8 cellular contexts compared by ENCODE assay signal in the genomic region with DNA sequence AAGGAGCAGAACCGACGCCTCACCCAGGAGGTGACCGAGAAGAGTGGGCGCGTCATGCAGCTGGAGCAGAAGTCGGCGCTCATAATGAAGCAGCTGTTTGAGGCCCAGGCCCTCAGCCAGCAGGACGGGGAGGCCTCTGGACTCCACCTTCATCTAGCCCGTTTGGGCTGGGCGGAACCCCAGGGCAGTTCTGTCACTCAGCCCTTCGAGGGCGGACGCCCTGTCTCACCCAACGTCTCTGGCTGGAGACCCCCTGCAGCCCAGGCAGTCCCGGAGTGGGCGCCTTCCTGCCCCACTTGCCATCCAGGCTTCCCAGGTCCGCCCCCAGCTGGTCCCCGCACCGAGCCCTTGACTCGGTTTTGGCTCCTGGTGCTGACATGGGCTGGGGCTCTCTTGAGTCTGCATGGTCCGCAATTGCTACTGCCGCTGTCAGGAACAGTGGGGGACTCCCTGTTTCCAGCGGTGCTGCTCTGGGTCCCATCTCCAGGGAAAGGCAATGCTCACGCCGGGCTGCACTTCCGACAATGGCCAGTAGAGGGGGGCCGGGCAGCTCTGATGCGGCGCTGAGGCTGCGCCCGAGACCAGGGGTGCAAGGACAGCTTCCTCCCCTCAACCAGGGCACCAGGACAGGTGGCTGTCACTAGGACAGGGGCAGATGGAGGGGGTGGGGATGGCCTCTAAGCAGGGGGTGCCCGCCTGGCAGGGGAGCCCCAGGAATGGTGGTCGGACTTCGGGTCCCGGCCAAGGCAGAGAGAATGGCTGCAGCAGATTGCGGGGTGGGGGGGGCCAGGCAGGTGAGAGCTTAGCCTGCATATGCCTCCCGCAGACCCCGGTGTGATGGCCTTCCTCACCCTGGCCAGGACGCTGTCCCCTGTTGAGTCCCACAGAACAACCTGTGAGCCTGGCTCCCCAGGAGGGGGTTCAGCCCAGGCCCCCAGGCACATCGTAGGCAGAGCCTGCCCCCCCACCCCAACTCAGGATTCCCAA.
DNase-seq lines count a peak whose midpoint lies in the region; ATAC-seq lines count a peak whose summit lies in the region.

No MANE protein-coding gene starts in this region.

- H3K36me3 ChIP-seq in naive thymus-derived CD4-positive, alpha-beta T cell (ENCODE audit: control insufficient read depth in 2 of 3, insufficient read depth in 3 of 3, low read length in 3 of 3): peaks cover 0 to 44% (median 4%) of the 10 kb centered on the region in 3 experiments

- no peaks in the 10 kb centered on the region for H3K27me3 ChIP-seq in naive thymus-derived CD4-positive, alpha-beta T cell (ENCODE audit: control insufficient read depth in 2 of 2, insufficient read depth in 2 of 2, low read length in 2 of 2)

- no peaks in the 10 kb centered on the region for H3K9me3 Mint-ChIP-seq in naive thymus-derived CD4-positive, alpha-beta T cell
- H3K9me3 Mint-ChIP-seq in stimulated activated effector memory CD8-positive, alpha-beta T cell treated with anti-CD3 and anti-CD28 coated beads, Interleukin-12 subunit alpha, Interleukin-12 subunit beta, amount 100 ng/mL, for 72 hours: no peaks in the 10 kb centered on the region

- no peak overlapping the region for H3K4me3 ChIP-seq in naive thymus-derived CD4-positive, alpha-beta T cell (ENCODE audit: low read length)

- POLR2A ChIA-PET in naive thymus-derived CD4-positive, alpha-beta T cell (lab: Charles Lee): interaction anchor here (0.5 to 0.8 kb wide), 3 partner anchors 96 to 210 kb away, joined by 3 to 4 read pairs (median 3); no protein-coding TSS in a partner anchor

- no peak overlapping the region for H3K27ac ChIP-seq in naive thymus-derived CD4-positive, alpha-beta T cell (ENCODE audit: low read depth, low read length)

- H3K4me3 Mint-ChIP-seq in naive thymus-derived CD4-positive, alpha-beta T cell: no peak overlapping the region
- H3K4me3 Mint-ChIP-seq in stimulated activated effector memory CD8-positive, alpha-beta T cell treated with anti-CD3 and anti-CD28 coated beads, Interleukin-12 subunit alpha, Interleukin-12 subunit beta, amount 100 ng/mL, for 72 hours: no peak overlapping the region

- peaks cover 0 to 6% (median 4%) of the 10 kb centered on the region in 7 donors for H3K4me1 Mint-ChIP-seq in naive thymus-derived CD4-positive, alpha-beta T cell
- H3K4me1 Mint-ChIP-seq in stimulated activated effector memory CD8-positive, alpha-beta T cell treated with anti-CD3 and anti-CD28 coated beads, Interleukin-12 subunit alpha, Interleukin-12 subunit beta, amount 100 ng/mL, for 72 hours: peaks cover 17% of the 10 kb centered on the region

- peak overlapping the region in 2 of 9 donors; percentile 51 for H3K27ac Mint-ChIP-seq in naive thymus-derived CD4-positive, alpha-beta T cell
- no peak overlapping the region for H3K27ac Mint-ChIP-seq in stimulated activated effector memory CD8-positive, alpha-beta T cell treated with anti-CD3 and anti-CD28 coated beads, Interleukin-12 subunit alpha, Interleukin-12 subunit beta, amount 100 ng/mL, for 72 hours

- intact Hi-C loops in naive thymus-derived CD4-positive, alpha-beta T cell (cut with micrococcal nuclease): loop anchor here (1.0 to 10.0 kb wide), 11 partner anchors 64 to 443 kb away; partner anchors contain the start of genes KCTD7 (in 2 of the 2), RABGEF1 (in 2 of the 2), SBDS (in 1 of the 2) and TYW1 (in 1 of the 2)

- no peaks in the 10 kb centered on the region for H3K9me3 ChIP-seq in naive thymus-derived CD4-positive, alpha-beta T cell (ENCODE audit: control insufficient read depth in 2 of 3, low read length in 3 of 3)

- ATAC-seq in HG02571 (IDR thresholded peaks at IDR 0.05; ENCODE audit: unreplicated experiment): peak; percentile 55
- ATAC-seq in esophagus mucosa: peak; percentile 87
- peak; percentile 89 for ATAC-seq in naive thymus-derived CD4-positive, alpha-beta T cell
- ATAC-seq in stimulated activated effector memory CD8-positive, alpha-beta T cell treated with anti-CD3 and anti-CD28 coated beads, Interleukin-12 subunit alpha, Interleukin-12 subunit beta, amount 100 ng/mL, for 72 hours: peak; percentile 78

- CTCF ChIA-PET in naive thymus-derived CD4-positive, alpha-beta T cell (lab: Charles Lee): interaction anchor here (0.6 to 1.0 kb wide), 4 partner anchors 74 to 444 kb away, joined by 3 read pairs; no protein-coding TSS in a partner anchor

- DNase-seq in DMS53 treated with DMSO at 0.1 percent for 48 hours (lab: John Stamatoyannopoulos, UW; ENCODE audit: unreplicated experiment): peak; percentile 22
- peak; percentile 1 for DNase-seq in NCI-H82 treated with DMSO at 0.1 percent for 48 hours (lab: John Stamatoyannopoulos, UW; ENCODE audit: unreplicated experiment)
- DNase-seq in activated T-cell treated with anti-CD3 and anti-CD28 coated beads for 4 hours: peak; percentile 62
- DNase-seq in naive thymus-derived CD4-positive, alpha-beta T cell: peak; percentile 39 to 83 (median 68)
- DNase-seq in stimulated activated effector memory CD8-positive, alpha-beta T cell treated with anti-CD3 and anti-CD28 coated beads, Interleukin-12 subunit alpha, Interleukin-12 subunit beta, amount 100 ng/mL, for 72 hours (ENCODE audit: low spot score in 2 of 2): peak; percentile 78 to 88
- DNase-seq in DMS79 (lab: John Stamatoyannopoulos, UW): no peak

- peaks cover 3 to 12% (median 6%) of the 10 kb centered on the region in 5 donors for H3K36me3 Mint-ChIP-seq in naive thymus-derived CD4-positive, alpha-beta T cell
- H3K36me3 Mint-ChIP-seq in stimulated activated effector memory CD8-positive, alpha-beta T cell treated with anti-CD3 and anti-CD28 coated beads, Interleukin-12 subunit alpha, Interleukin-12 subunit beta, amount 100 ng/mL, for 72 hours: peaks cover 61% of the 10 kb centered on the region

- H3K27me3 Mint-ChIP-seq in naive thymus-derived CD4-positive, alpha-beta T cell: no peaks in the 10 kb centered on the region

- H3K4me1 ChIP-seq in naive thymus-derived CD4-positive, alpha-beta T cell (ENCODE audit: control insufficient read depth in 2 of 2, insufficient read depth in 2 of 2, low read length in 2 of 2): peaks cover 0 to 4% of the 10 kb centered on the region in 2 donors
